Comparison of ENCODE assay signal across 8 cellular contexts in the genomic region with DNA sequence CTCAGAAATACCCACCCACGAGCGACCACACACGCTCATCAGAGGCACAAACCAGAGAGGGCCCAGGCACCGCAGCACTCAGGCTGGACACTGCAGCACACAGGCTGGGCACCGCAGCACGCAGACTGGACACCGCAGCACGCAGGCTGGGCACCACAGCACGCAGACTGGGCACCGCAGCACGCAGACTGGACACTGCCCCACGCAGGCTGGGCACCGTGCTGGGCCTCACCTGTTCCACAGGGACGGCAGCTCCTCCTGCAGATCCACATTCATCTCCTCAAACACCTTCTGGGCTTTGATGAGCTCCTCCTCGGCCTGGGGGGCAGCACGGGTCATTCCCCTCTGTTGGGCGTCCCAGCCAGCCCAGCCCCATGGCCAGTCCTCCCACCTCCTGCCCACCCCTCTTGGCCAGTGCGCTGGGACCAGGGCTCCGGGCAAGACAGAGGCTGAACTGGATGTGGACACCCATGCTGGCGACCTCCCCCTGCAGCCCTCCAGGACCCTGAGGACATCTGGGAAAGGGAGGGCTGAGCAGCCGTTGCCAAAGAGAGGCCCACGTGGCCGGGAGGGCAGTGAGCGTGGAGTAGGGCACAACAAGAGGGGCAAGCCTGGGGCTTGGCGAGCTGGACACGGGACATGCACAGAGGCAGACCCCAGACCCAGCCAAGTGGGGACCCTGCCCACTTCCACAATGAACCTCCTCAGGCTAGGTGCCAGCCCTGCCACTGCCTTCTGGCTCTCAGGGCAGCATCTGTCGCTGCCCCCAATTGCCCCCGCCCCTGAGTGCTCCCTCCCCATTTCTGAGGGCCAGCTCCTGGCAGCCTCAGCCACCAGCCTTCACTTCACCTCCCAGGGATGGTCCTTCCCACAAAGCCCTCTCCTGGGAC. TPM values are rescaled to one million over a fixed set of nuclear protein-coding genes. Genes with fewer than 3 reads are reported as not detected.
DNase-seq lines count a peak whose midpoint lies in the region; ATAC-seq and TF ChIP-seq lines count a peak whose summit lies in the region.

No MANE protein-coding gene starts in this region.

- no peak for TF ChIP-seq EP300 in tibial nerve (IDR thresholded peaks at IDR 0.05)

- H3K9me3 ChIP-seq in lower lobe of right lung (no peaks in the 10 kb centered on the region), tibial nerve (no peaks in the 10 kb centered on the region)

- H3K27me3 ChIP-seq in lower lobe of right lung (ENCODE audit: low read depth) (no peaks in the 10 kb centered on the region), tibial nerve (no peaks in the 10 kb centered on the region)

- WGBS in tibial nerve, 2 donors = 85 to 89% methylated on average over 24 to 27 of the region's 28 CpGs

- peaks cover 11% of the 10 kb centered on the region for H3K36me3 ChIP-seq in lower lobe of right lung
- H3K36me3 ChIP-seq in tibial nerve = peaks cover 0 to 65% (median 0%) of the 10 kb centered on the region in 3 donors

- TF ChIP-seq CTCF in lower lobe of right lung (IDR thresholded peaks at IDR 0.05) (no peak), tibial nerve (IDR thresholded peaks at IDR 0.05) (no peak)

- H3K27ac ChIP-seq in lower lobe of right lung (peak overlapping the region; percentile 71), tibial nerve (peak overlapping the region in 3 of 4 donors; percentile 72 to 91 (median 81))

- H3K4me1 Mint-ChIP-seq in activated T-cell treated with anti-CD3 and anti-CD28 coated beads, Interleukin-2, amount 50 U/mL, for 24 hours (ENCODE audit: low read depth) = peaks cover 34% of the 10 kb centered on the region
- peaks cover 32% of the 10 kb centered on the region for H3K4me1 Mint-ChIP-seq in activated naive CD8-positive, alpha-beta T cell treated with anti-CD3 and anti-CD28 coated beads, Interleukin-2, amount 50 U/mL, for 24 hours

- H3K27me3 Mint-ChIP-seq in activated T-cell treated with anti-CD3 and anti-CD28 coated beads, Interleukin-2, amount 50 U/mL, for 24 hours = no peaks in the 10 kb centered on the region
- H3K27me3 Mint-ChIP-seq in activated naive CD8-positive, alpha-beta T cell treated with anti-CD3 and anti-CD28 coated beads, Interleukin-2, amount 50 U/mL, for 24 hours = no peaks in the 10 kb centered on the region

- no peak for DNase-seq in activated T-cell treated with anti-CD3 and anti-CD28 coated beads, Interleukin-2, amount 50 U/mL, for 24 hours
- DNase-seq in activated T-cell treated with anti-CD3 and anti-CD28 coated beads, Interleukin-2, amount 50 U/mL, for 1 hour = no peak
- DNase-seq in activated naive CD8-positive, alpha-beta T cell treated with anti-CD3 and anti-CD28 coated beads, Interleukin-2, amount 50 U/mL, for 24 hours = no peak
- no peak for DNase-seq in lower lobe of right lung
- DNase-seq in tibial nerve (ENCODE audit: low spot score in 2 of 2) = no peak
- DNase-seq in SK-N-DZ (ENCODE audit: low spot score) = no peak
- DNase-seq in NCI-H2107 treated with DMSO at 0.1 percent for 48 hours (lab: John Stamatoyannopoulos, UW; ENCODE audit: unreplicated experiment) = no peak

- H3K4me3 ChIP-seq in lower lobe of right lung = no peak overlapping the region
- H3K4me3 ChIP-seq in tibial nerve = no peak overlapping the region

- peaks cover 63% of the 10 kb centered on the region for H3K36me3 Mint-ChIP-seq in activated T-cell treated with anti-CD3 and anti-CD28 coated beads, Interleukin-2, amount 50 U/mL, for 24 hours (ENCODE audit: low read depth)
- peaks cover 9% of the 10 kb centered on the region for H3K36me3 Mint-ChIP-seq in activated naive CD8-positive, alpha-beta T cell treated with anti-CD3 and anti-CD28 coated beads, Interleukin-2, amount 50 U/mL, for 24 hours (ENCODE audit: low read depth)

- intact Hi-C loops in lower lobe of right lung (cut with DNase I) = no loop called here

- ATAC-seq in activated naive CD8-positive, alpha-beta T cell treated with anti-CD3 and anti-CD28 coated beads, Interleukin-2, amount 50 U/mL, for 24 hours = no peak
- ATAC-seq in lower lobe of right lung = no peak
- ATAC-seq in GM19035 (IDR thresholded peaks at IDR 0.05; ENCODE audit: unreplicated experiment) = no peak

- no peak overlapping the region for H3K4me3 Mint-ChIP-seq in activated T-cell treated with anti-CD3 and anti-CD28 coated beads, Interleukin-2, amount 50 U/mL, for 24 hours
- H3K4me3 Mint-ChIP-seq in activated naive CD8-positive, alpha-beta T cell treated with anti-CD3 and anti-CD28 coated beads, Interleukin-2, amount 50 U/mL, for 24 hours = no peak overlapping the region

- TF ChIP-seq POLR2A in tibial nerve (IDR thresholded peaks at IDR 0.05) = no peak

- H3K4me1 ChIP-seq in lower lobe of right lung = peaks cover 43% of the 10 kb centered on the region
- H3K4me1 ChIP-seq in tibial nerve = peaks cover 3 to 51% (median 30%) of the 10 kb centered on the region in 4 donors

- peak overlapping the region; percentile 93 for H3K27ac Mint-ChIP-seq in activated T-cell treated with anti-CD3 and anti-CD28 coated beads, Interleukin-2, amount 50 U/mL, for 24 hours
- H3K27ac Mint-ChIP-seq in activated naive CD8-positive, alpha-beta T cell treated with anti-CD3 and anti-CD28 coated beads, Interleukin-2, amount 50 U/mL, for 24 hours = peak overlapping the region; percentile 84

- no peaks in the 10 kb centered on the region for H3K9me3 Mint-ChIP-seq in activated T-cell treated with anti-CD3 and anti-CD28 coated beads, Interleukin-2, amount 50 U/mL, for 24 hours
- no peaks in the 10 kb centered on the region for H3K9me3 Mint-ChIP-seq in activated naive CD8-positive, alpha-beta T cell treated with anti-CD3 and anti-CD28 coated beads, Interleukin-2, amount 50 U/mL, for 24 hours

RNA-seq across cellular contexts. Expression of gene BIN1, which starts 43.0 kb away (rescaled TPM):
- 33.9 TPM for total RNA-seq in lower lobe of right lung
- total RNA-seq in tibial nerve = 100 to 1,000 TPM in 2 of 4 donors, 10 to 100 TPM in 2; 95.7 to 146 (median 98.8) TPM
- 73.3 and 73.9 TPM in 2 replicates for polyA plus RNA-seq in SK-N-DZ (2014; cell fraction: cytosol; rRNA removed)
- 151 and 178 TPM in 2 replicates for polyA plus RNA-seq in SK-N-DZ (2014; cell fraction: nucleus; rRNA removed)
